In the genomic region with DNA sequence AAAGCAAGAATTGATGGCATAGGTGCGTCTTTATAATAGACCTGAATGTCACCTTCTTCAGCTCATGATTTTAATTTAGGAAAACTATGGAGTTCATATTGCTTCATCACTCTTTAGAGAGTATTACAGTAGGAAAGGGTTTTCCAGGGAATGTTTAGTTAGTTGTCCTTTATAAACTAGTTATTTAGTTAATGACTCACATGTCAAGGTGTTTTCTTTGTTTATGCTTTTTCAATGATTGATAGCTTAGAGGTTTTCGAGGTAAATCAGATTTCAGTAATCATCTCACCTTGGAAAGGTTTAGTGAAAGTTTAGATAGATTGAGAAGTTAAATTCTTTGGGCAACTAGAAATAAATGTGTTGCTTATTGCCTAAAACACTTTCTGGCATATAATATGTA, we compare ENCODE assay signal across 3 cellular contexts.
A peak's percentile ranks its signal among the peaks of the same experiment; 100 is the strongest.
TF ChIP-seq lines count a peak whose summit lies in the region.

No MANE protein-coding gene starts in this region.

TF ChIP-seq in A549, 52 proteins besides CTCF, POLR2A, EP300 and RAD21:
- TF ChIP-seq HES2 (IDR thresholded peaks at IDR 0.05) = no peak
- no peak for TF ChIP-seq MYC (IDR thresholded peaks at IDR 0.05; ENCODE audit: borderline replicate concordance, low read length)
- TF ChIP-seq NPAS2 (CRISPR knock-in tag; IDR thresholded peaks at IDR 0.05; ENCODE audit: borderline replicate concordance) = no peak
- no peak for TF ChIP-seq JUN (IDR thresholded peaks at IDR 0.05)
- peak in 1 of 2 experiments; percentile 33; a peak in 1 of 4 replicates for TF ChIP-seq CEBPB (IDR thresholded peaks at IDR 0.05)
- TF ChIP-seq FOSL2 (IDR thresholded peaks at IDR 0.05) = no peak
- TF ChIP-seq FOSL2 (CRISPR knock-in tag; IDR thresholded peaks at IDR 0.05) = peak; percentile 48; the same call in 1 of the 2 replicates
- TF ChIP-seq, protein P1, sequence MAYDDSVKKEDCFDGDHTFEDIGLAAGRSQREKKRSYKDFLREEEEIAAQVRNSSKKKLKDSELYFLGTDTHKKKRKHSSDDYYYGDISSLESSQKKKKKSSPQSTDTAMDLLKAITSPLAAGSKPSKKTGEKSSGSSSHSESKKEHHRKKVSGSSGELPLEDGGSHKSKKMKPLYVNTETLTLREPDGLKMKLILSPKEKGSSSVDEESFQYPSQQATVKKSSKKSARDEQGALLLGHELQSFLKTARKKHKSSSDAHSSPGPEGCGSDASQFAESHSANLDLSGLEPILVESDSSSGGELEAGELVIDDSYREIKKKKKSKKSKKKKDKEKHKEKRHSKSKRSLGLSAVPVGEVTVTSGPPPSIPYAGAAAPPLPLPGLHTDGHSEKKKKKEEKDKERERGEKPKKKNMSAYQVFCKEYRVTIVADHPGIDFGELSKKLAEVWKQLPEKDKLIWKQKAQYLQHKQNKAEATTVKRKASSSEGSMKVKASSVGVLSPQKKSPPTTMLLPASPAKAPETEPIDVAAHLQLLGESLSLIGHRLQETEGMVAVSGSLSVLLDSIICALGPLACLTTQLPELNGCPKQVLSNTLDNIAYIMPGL (CRISPR knock-in tag; IDR thresholded peaks at IDR 0.05; ENCODE audit: borderline replicate concordance) = no peak
- no peak for TF ChIP-seq RCOR1 (IDR thresholded peaks at IDR 0.05; ENCODE audit: low read depth, low read length)

TF ChIP-seq in IMR-90, 13 proteins besides CTCF, POLR2A, EP300 and RAD21:
- no peak for TF ChIP-seq MAZ (IDR thresholded peaks at IDR 0.05; ENCODE audit: borderline replicate concordance, low read depth, low read length)
- TF ChIP-seq SMC3 (IDR thresholded peaks at IDR 0.05; ENCODE audit: low read depth, low read length) = no peak
- no peak for TF ChIP-seq USF2 (IDR thresholded peaks at IDR 0.05; ENCODE audit: low read depth, low read length)
- no peak for TF ChIP-seq MAFK (IDR thresholded peaks at IDR 0.05; ENCODE audit: low read depth, low read length)
- TF ChIP-seq CEBPB (IDR thresholded peaks at IDR 0.05; ENCODE audit: low read depth, low read length) = peak; percentile 37; the same call in 1 of the 2 replicates
- TF ChIP-seq RCOR1 (IDR thresholded peaks at IDR 0.05; ENCODE audit: insufficient replicate concordance, low read length) = no peak
- no peak for TF ChIP-seq ELK1 (IDR thresholded peaks at IDR 0.05; ENCODE audit: borderline replicate concordance, low read depth, low read length)

TF ChIP-seq in endothelial cell of umbilical vein, 7 proteins besides CTCF, POLR2A, EP300 and RAD21:
- TF ChIP-seq FOS (IDR thresholded peaks at IDR 0.05; ENCODE audit: borderline replicate concordance, insufficient read depth, low read length) = peak; percentile 7
- TF ChIP-seq EZH2 (IDR thresholded peaks at IDR 0.05; ENCODE audit: borderline replicate concordance, low read depth, low read length, severe bottlenecking) = no peak
